In genomic region chr2:16121986-16122390, GRCh38 we compare ENCODE assay signal across 24 cellular contexts.
DNase-seq lines count a peak whose midpoint lies in the region; ATAC-seq and TF ChIP-seq lines count a peak whose summit lies in the region.
"Had no signal": no experiment of that assay in that cellular context is flagged by ENCODE, and none has a peak within 500 bp of the region (broad histone marks: within the 10 kb centered on the region; RNA-seq: fewer than 3 reads in every experiment).

No MANE protein-coding gene starts in this region.

- H3K4me1 Mint-ChIP-seq in endodermal cell (peaks cover 15% of the 10 kb centered on the region), osteocyte (ENCODE audit: unreplicated experiment) (no peaks in the 10 kb centered on the region)
- H3K4me1 Mint-ChIP-seq: B cell; CD14-positive monocyte; CD4-positive, CD25-positive, alpha-beta regulatory T cell; CD8-positive, alpha-beta memory T cell had no signal

- peaks cover 2% of the 10 kb centered on the region for H3K36me3 Mint-ChIP-seq in endodermal cell (ENCODE audit: low read depth)
- no peaks in the 10 kb centered on the region for H3K36me3 Mint-ChIP-seq in osteocyte (ENCODE audit: unreplicated experiment)
- H3K36me3 Mint-ChIP-seq: CD14-positive monocyte; CD4-positive, alpha-beta memory T cell; CD4-positive, CD25-positive, alpha-beta regulatory T cell; CD8-positive, alpha-beta memory T cell had no signal

- no peak for ATAC-seq in GM21381 (IDR thresholded peaks at IDR 0.05; ENCODE audit: unreplicated experiment)
- ATAC-seq: A549, GM12878 had no signal

- no peak for TF ChIP-seq CTCF in BE2C (IDR thresholded peaks at IDR 0.05; ENCODE audit: low read depth, low read length)
- no peak for TF ChIP-seq CTCF in endodermal cell (conservative IDR thresholded peaks at IDR 0.05)
- TF ChIP-seq CTCF in osteocyte (IDR thresholded peaks at IDR 0.05), result no peak

- DNase-seq in BE2C (peak; percentile 94), endodermal cell (peak; percentile 20), osteocyte (ENCODE audit: extremely low spot score, unreplicated experiment) (peak; percentile 6), NCI-H748 (lab: John Stamatoyannopoulos, UW; ENCODE audit: unreplicated experiment) (no peak)
- DNase-seq: AML-193; C1 segment of cervical spinal cord; CD4-positive, alpha-beta memory T cell; CD4-positive, CD25-positive, alpha-beta regulatory T cell; CD8-positive, alpha-beta memory T cell; COR-L47; DMS 273 treated with DMSO at 0.1 percent for 48 hours; DMS153; DMS53; DMS79; DND-41; EL; GDM1 had no signal

- H3K9me3 ChIP-seq in BE2C, result peaks cover 37% of the 10 kb centered on the region
- H3K9me3 ChIP-seq in endodermal cell (ENCODE audit: control insufficient read depth, low read length), result peaks cover 6% of the 10 kb centered on the region

- WGBS in endodermal cell (ENCODE audit: insufficient coverage in 1 of 2, insufficient read length in 1 of 2), 2 experiments, result 88 to 97% methylated on average over 4 of the region's 4 CpGs

- no peaks in the 10 kb centered on the region for H3K27me3 ChIP-seq in BE2C
- no peaks in the 10 kb centered on the region for H3K27me3 ChIP-seq in endodermal cell (ENCODE audit: control insufficient read depth, insufficient read depth, low read length, poor library complexity, severe bottlenecking)
- H3K27me3 ChIP-seq: BLaER1 had no signal

- H3K27me3 Mint-ChIP-seq in endodermal cell (ENCODE audit: insufficient read depth) (no peaks in the 10 kb centered on the region), osteocyte (ENCODE audit: unreplicated experiment) (no peaks in the 10 kb centered on the region)
- H3K27me3 Mint-ChIP-seq: B cell; CD4-positive, alpha-beta memory T cell; CD4-positive, CD25-positive, alpha-beta regulatory T cell had no signal

- H3K9ac ChIP-seq in endodermal cell (ENCODE audit: extremely low read depth, low read length, poor library complexity, severe bottlenecking), result no peak overlapping the region
- H3K9ac ChIP-seq: BLaER1 had no signal

- H3K36me3 ChIP-seq in BE2C (no peaks in the 10 kb centered on the region), endodermal cell (ENCODE audit: control insufficient read depth, insufficient read depth, low read length) (no peaks in the 10 kb centered on the region)
- H3K36me3 ChIP-seq: BLaER1 had no signal

- H3K4me3 Mint-ChIP-seq in endodermal cell (no peak overlapping the region), osteocyte (ENCODE audit: unreplicated experiment) (no peak overlapping the region)
- H3K4me3 Mint-ChIP-seq: B cell; CD14-positive monocyte; CD4-positive, alpha-beta memory T cell; CD4-positive, CD25-positive, alpha-beta regulatory T cell; CD8-positive, alpha-beta memory T cell had no signal

- no peak overlapping the region for H3K4me3 ChIP-seq in BE2C (ENCODE audit: low read depth, low read length)
- no peak overlapping the region for H3K4me3 ChIP-seq in endodermal cell (ENCODE audit: low read length)
- H3K4me3 ChIP-seq: A549, BLaER1, GM12878 had no signal

- no peak overlapping the region for H3K27ac Mint-ChIP-seq in endodermal cell
- H3K27ac Mint-ChIP-seq in osteocyte (ENCODE audit: unreplicated experiment), result no peak overlapping the region
- H3K27ac Mint-ChIP-seq: B cell; CD14-positive monocyte; CD4-positive, alpha-beta memory T cell; CD4-positive, CD25-positive, alpha-beta regulatory T cell; CD8-positive, alpha-beta memory T cell had no signal

- H3K9me3 Mint-ChIP-seq in endodermal cell (peaks cover 11% of the 10 kb centered on the region), osteocyte (ENCODE audit: unreplicated experiment) (peaks cover 20% of the 10 kb centered on the region)
- H3K9me3 Mint-ChIP-seq: CD14-positive monocyte had no signal

- H3K27ac ChIP-seq in endodermal cell (ENCODE audit: low read depth, low read length), result no peak overlapping the region
- H3K27ac ChIP-seq: 22Rv1, A549, BLaER1 had no signal

- peaks cover 50% of the 10 kb centered on the region for H3K4me1 ChIP-seq in BE2C
- no peaks in the 10 kb centered on the region for H3K4me1 ChIP-seq in endodermal cell (ENCODE audit: control insufficient read depth, insufficient read depth, low read length)
- H3K4me1 ChIP-seq: A549 had no signal
